In the genomic region with DNA sequence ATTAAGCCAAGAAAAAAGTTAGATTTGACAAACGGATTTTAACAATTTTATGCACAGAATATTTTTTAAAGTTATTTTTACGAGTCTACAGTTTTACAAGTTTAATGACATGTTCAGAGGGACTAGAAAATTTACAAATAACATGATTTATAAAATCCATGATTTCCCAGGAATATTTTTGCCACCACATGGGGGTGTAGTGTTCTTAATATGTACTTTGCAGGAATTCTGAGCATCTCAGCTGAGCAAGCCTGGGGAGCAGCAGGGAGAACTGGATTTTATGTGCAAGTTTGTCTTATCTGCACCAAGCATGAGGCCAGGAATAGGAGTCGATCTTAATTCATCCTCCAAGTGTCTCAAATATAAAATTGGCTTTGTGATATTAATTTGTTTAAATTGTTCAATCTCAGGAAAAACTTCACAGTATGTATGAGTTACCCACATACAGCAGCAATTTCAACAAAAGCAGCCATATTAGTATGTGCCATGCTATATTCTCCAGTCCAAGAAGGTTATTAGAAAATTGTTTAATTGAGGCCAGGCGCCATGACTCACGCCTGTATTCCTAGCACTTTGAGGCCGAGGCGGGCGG, we compare ENCODE assay signal across 10 cellular contexts.
DNase-seq lines count a peak whose midpoint lies in the region; ATAC-seq, FAIRE-seq and TF ChIP-seq lines count a peak whose summit lies in the region.
"Had no signal": no experiment of that assay in that cellular context is flagged by ENCODE, and none has a peak within 500 bp of the region (broad histone marks: within the 10 kb centered on the region; RNA-seq: fewer than 3 reads in every experiment).

No MANE protein-coding gene starts in this region.

- H3K27me3 ChIP-seq in bronchial epithelial cell (ENCODE audit: control insufficient read depth, insufficient read depth, low read length), result no peaks in the 10 kb centered on the region

- DNase-seq in DMS53 (lab: John Stamatoyannopoulos, UW), result peak; percentile 89
- peak; percentile 29 for DNase-seq in M059J (ENCODE audit: low read depth)
- peak; percentile 39 for DNase-seq in bronchial epithelial cell (ENCODE audit: low read depth)
- DNase-seq in neural crest cell (ENCODE audit: low read depth, low spot score), result no peak
- no peak for DNase-seq in activated naive CD4-positive, alpha-beta T cell treated with anti-CD3 and anti-CD28 coated beads for 36 hours

- ATAC-seq in HG03196 (IDR thresholded peaks at IDR 0.05; ENCODE audit: unreplicated experiment), result no peak
- no peak for ATAC-seq in GM21528 (IDR thresholded peaks at IDR 0.05; ENCODE audit: low FRiP score, unreplicated experiment)
- no peak for ATAC-seq in HG03108 (IDR thresholded peaks at IDR 0.05; ENCODE audit: unreplicated experiment)
- ATAC-seq: mucosa of descending colon had no signal

- TF ChIP-seq CTCF in bronchial epithelial cell (IDR thresholded peaks at IDR 0.05; ENCODE audit: insufficient read depth, low read length, severe bottlenecking) (peak; percentile 18), neural crest cell (conservative IDR thresholded peaks at IDR 0.05) (peak; percentile 63)

- no peaks in the 10 kb centered on the region for H3K4me1 Mint-ChIP-seq in neural crest cell
- no peaks in the 10 kb centered on the region for H3K4me1 Mint-ChIP-seq in activated naive CD4-positive, alpha-beta T cell treated with anti-CD3 and anti-CD28 coated beads for 36 hours (ENCODE audit: low read depth)

- no peak overlapping the region for H3K27ac Mint-ChIP-seq in neural crest cell (ENCODE audit: unreplicated experiment)
- H3K27ac Mint-ChIP-seq in activated naive CD4-positive, alpha-beta T cell treated with anti-CD3 and anti-CD28 coated beads for 36 hours, result no peak overlapping the region
- H3K27ac Mint-ChIP-seq: T-helper 1 cell treated with Interleukin-12 subunit alpha and Interleukin-12 subunit beta and Interleukin-4 antibody, amounts not matched to agents 30 μg/mL and 1 μg/mL, for 36 hours had no signal

- no peak overlapping the region for H3K4me3 Mint-ChIP-seq in neural crest cell
- no peak overlapping the region for H3K4me3 Mint-ChIP-seq in activated naive CD4-positive, alpha-beta T cell treated with anti-CD3 and anti-CD28 coated beads for 36 hours
- H3K4me3 Mint-ChIP-seq: T-helper 1 cell treated with Interleukin-12 subunit alpha and Interleukin-12 subunit beta and Interleukin-4 antibody, amounts not matched to agents 30 μg/mL and 1 μg/mL, for 36 hours had no signal

- H3K27me3 Mint-ChIP-seq in neural crest cell (ENCODE audit: low read depth), result no peaks in the 10 kb centered on the region
- H3K27me3 Mint-ChIP-seq in activated naive CD4-positive, alpha-beta T cell treated with anti-CD3 and anti-CD28 coated beads for 36 hours (ENCODE audit: low read depth), result no peaks in the 10 kb centered on the region

- no peaks in the 10 kb centered on the region for H3K36me3 Mint-ChIP-seq in neural crest cell (ENCODE audit: low read depth)
- no peaks in the 10 kb centered on the region for H3K36me3 Mint-ChIP-seq in activated naive CD4-positive, alpha-beta T cell treated with anti-CD3 and anti-CD28 coated beads for 36 hours (ENCODE audit: low read depth)

- intact Hi-C loops in activated naive CD4-positive, alpha-beta T cell treated with anti-CD3 and anti-CD28 coated beads for 36 hours (cut with micrococcal nuclease), result no loop called here

- CTCF ChIA-PET in activated naive CD4-positive, alpha-beta T cell treated with anti-CD3 and anti-CD28 coated beads for 36 hours (lab: Charles Lee), result no interaction called here

- no peaks in the 10 kb centered on the region for H3K9me3 Mint-ChIP-seq in neural crest cell
- peaks cover 17% of the 10 kb centered on the region for H3K9me3 Mint-ChIP-seq in activated naive CD4-positive, alpha-beta T cell treated with anti-CD3 and anti-CD28 coated beads for 36 hours

- no peak overlapping the region for H3K4me3 ChIP-seq in bronchial epithelial cell (ENCODE audit: low read depth, low read length)
- H3K4me3 ChIP-seq: mucosa of descending colon had no signal

- H3K36me3 ChIP-seq in bronchial epithelial cell (ENCODE audit: control insufficient read depth, insufficient read depth, low read length), result no peaks in the 10 kb centered on the region

- FAIRE-seq in bronchial epithelial cell (lab: Jason Lieb, UNC), result no peak

Comparison
In these comparisons a context has a peak if more than half of its experiments do, and no peak if none do; other contexts are left out.
1. DNase-seq: peak in DMS53 (single experiment), M059J (single experiment) and bronchial epithelial cell (single experiment); none in neural crest cell (single experiment) and activated naive CD4-positive, alpha-beta T cell treated with anti-CD3 and anti-CD28 coated beads for 36 hours (single experiment).